17 cellular contexts compared by ENCODE assay signal in the genomic region with DNA sequence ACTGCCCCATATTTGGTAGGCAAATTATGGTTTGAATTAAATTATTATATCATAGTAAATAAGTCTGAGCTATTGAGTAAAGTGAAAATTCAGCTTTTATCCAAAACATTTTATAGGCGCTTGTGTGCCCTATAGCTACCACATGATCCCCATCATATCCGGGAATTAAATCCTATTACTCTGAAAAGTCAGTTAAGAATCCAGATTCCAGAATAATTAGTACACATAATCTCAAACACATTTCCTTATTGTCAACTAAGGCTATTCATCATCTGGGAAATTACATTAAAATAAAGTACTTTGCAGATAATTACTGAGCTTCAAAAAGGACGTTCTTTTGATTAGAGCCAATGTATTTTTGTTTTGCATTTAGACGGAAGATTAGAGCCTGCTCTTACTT.
DNase-seq lines count a peak whose midpoint lies in the region; TF ChIP-seq lines count a peak whose summit lies in the region.
"Had no signal": no experiment of that assay in that cellular context is flagged by ENCODE, and none has a peak within 500 bp of the region (broad histone marks: within the 10 kb centered on the region; RNA-seq: fewer than 3 reads in every experiment).

No MANE protein-coding gene starts in this region.

- H3K4me2 ChIP-seq in SK-N-SH = no peak overlapping the region
- H3K4me2 ChIP-seq: BLaER1 treated with 17β-estradiol and CSF1 and Interleukin-3, amounts not matched to agents 10 nM and 100 nM had no signal

- no peaks in the 10 kb centered on the region for H4K20me1 ChIP-seq in SK-N-SH (ENCODE audit: insufficient read depth)
- H4K20me1 ChIP-seq: BLaER1 treated with 17β-estradiol and CSF1 and Interleukin-3, amounts not matched to agents 10 nM and 100 nM had no signal

- intact Hi-C loops in A673 (cut with micrococcal nuclease; ENCODE audit: unreplicated experiment) = loop anchor here (2.0 to 10.0 kb wide), 2 partner anchors 23 to 229 kb away; no protein-coding TSS in a partner anchor

- TF ChIP-seq RAD21 in SK-N-SH (IDR thresholded peaks at IDR 0.05; ENCODE audit: low read length) = no peak

- no peak overlapping the region for H3K9ac ChIP-seq in SK-N-SH
- H3K9ac ChIP-seq: BLaER1 treated with 17β-estradiol and CSF1 and Interleukin-3, amounts not matched to agents 10 nM and 100 nM had no signal

- H3K9me3 ChIP-seq in A673 (ENCODE audit: low read depth, low read length, poor library complexity, severe bottlenecking) = no peaks in the 10 kb centered on the region
- H3K9me3 ChIP-seq in SK-N-SH = no peaks in the 10 kb centered on the region
- H3K9me3 ChIP-seq: BLaER1 treated with 17β-estradiol and CSF1 and Interleukin-3, amounts not matched to agents 10 nM and 100 nM had no signal

- 57% methylated on average over 4 of the region's 4 CpGs for WGBS in SK-N-SH (ENCODE audit: low lambda C conversion rate)

- CTCF ChIA-PET in A673 (lab: Charles Lee) (interaction anchor here (0.5 to 0.8 kb wide), 2 partner anchors 20 to 46 kb away, joined by 3 to 11 read pairs; no protein-coding TSS in a partner anchor), SK-N-SH (lab: Yijun Ruan, JAX) (interaction anchor here (1.0 to 1.1 kb wide), 2 partner anchors 44 to 350 kb away, joined by 3 to 4 read pairs; no protein-coding TSS in a partner anchor)

- H2AFZ ChIP-seq in SK-N-SH (ENCODE audit: low read depth) = 0 out of 2 replicates have a peak overlapping the region, but pooled peaks have one; percentile 29

- H3K4me1 ChIP-seq in A673 (ENCODE audit: insufficient read depth, low read length, poor library complexity, severe bottlenecking) (peaks cover 25% of the 10 kb centered on the region), SK-N-SH (ENCODE audit: control insufficient read depth in 1 of 2, insufficient read depth in 2 of 2, low read depth in 1 of 2, low read length in 1 of 2) (peaks cover 3 to 11% of the 10 kb centered on the region in 2 experiments; a peak in 3 of 4 replicates)
- H3K4me1 ChIP-seq: BLaER1 treated with 17β-estradiol and CSF1 and Interleukin-3, amounts not matched to agents 10 nM and 100 nM had no signal

- no peaks in the 10 kb centered on the region for H3K27me3 ChIP-seq in A673 (replicated peaks; ENCODE audit: insufficient read depth, low read depth, low read length, poor library complexity)
- no peaks in the 10 kb centered on the region for H3K27me3 ChIP-seq in SK-N-SH (ENCODE audit: insufficient read depth)
- H3K27me3 ChIP-seq: BLaER1 treated with 17β-estradiol and CSF1 and Interleukin-3, amounts not matched to agents 10 nM and 100 nM had no signal

- H3F3A ChIP-seq in SK-N-SH (replicated peaks; ENCODE audit: insufficient read depth) = peaks cover 10% of the 10 kb centered on the region

- peak in 1 of 2 experiments; percentile 44; a peak in 1 of 4 replicates for TF ChIP-seq EP300 in SK-N-SH (IDR thresholded peaks at IDR 0.05; ENCODE audit: borderline replicate concordance in 1 of 2, low read depth in 1 of 2, low read length in 1 of 2)

- DNase-seq in A673 (ENCODE audit: low spot score) = peak; percentile 85
- peak; percentile 6 for DNase-seq in NCI-H69 (lab: John Stamatoyannopoulos, UW)
- DNase-seq in SK-N-SH = peak; percentile 45
- DNase-seq in retinal pigment epithelial cell (ENCODE audit: low read depth) = peak; percentile 43
- DNase-seq in HUDEP-2 (lab: John Stamatoyannopoulos, UW; ENCODE audit: unreplicated experiment in 76 of 76) = no peak
- no peak for DNase-seq in HuH-7.5 (ENCODE audit: low spot score)
- DNase-seq in COLO668 (lab: John Stamatoyannopoulos, UW; ENCODE audit: unreplicated experiment) = no peak
- DNase-seq: 8988T; CD8-positive, alpha-beta T cell; COR-L47; DMS 273 treated with DMSO at 0.1 percent for 48 hours; DMS53; DND-41; EL; H9 had no signal

- TF ChIP-seq CTCF in A673 (conservative IDR thresholded peaks at IDR 0.05; ENCODE audit: low read depth, low read length) (no peak), SK-N-SH (IDR thresholded peaks at IDR 0.05) (no peak), retinal pigment epithelial cell (conservative IDR thresholded peaks at IDR 0.05; ENCODE audit: low read depth, low read length) (no peak)

- POLR2A ChIA-PET in A673 (lab: Charles Lee; ENCODE audit: low non-redundant PET) (no interaction called here), SK-N-SH (lab: Yijun Ruan, JAX) (no interaction called here)

- no peaks in the 10 kb centered on the region for H3K79me2 ChIP-seq in SK-N-SH (ENCODE audit: insufficient read depth)

- no peaks in the 10 kb centered on the region for H3K9me2 ChIP-seq in SK-N-SH

- H3K36me3 ChIP-seq in A673 (ENCODE audit: insufficient read depth, low read length, poor library complexity, severe bottlenecking) = no peaks in the 10 kb centered on the region
- H3K36me3 ChIP-seq in SK-N-SH (replicated peaks in 1 of 2; ENCODE audit: control insufficient read depth in 1 of 2, insufficient read depth in 2 of 2, low read length in 1 of 2) = no peaks in the 10 kb centered on the region
- H3K36me3 ChIP-seq: BLaER1 treated with 17β-estradiol and CSF1 and Interleukin-3, amounts not matched to agents 10 nM and 100 nM had no signal

- H3K4me3 ChIP-seq in A673 (ENCODE audit: low read depth, low read length, poor library complexity, severe bottlenecking) (no peak overlapping the region), SK-N-SH (ENCODE audit: low read depth in 2 of 2, low read length in 1 of 2) (no peak overlapping the region), retinal pigment epithelial cell (ENCODE audit: low read length) (no peak overlapping the region)
- H3K4me3 ChIP-seq: BLaER1 treated with 17β-estradiol and CSF1 and Interleukin-3, amounts not matched to agents 10 nM and 100 nM; GM12878 had no signal

- no TSS peak for BruUV-seq in A673 (replicated peaks; lab: Mats Ljungman, UMichigan)

- H3K27ac ChIP-seq in A673 (ENCODE audit: low read depth, low read length, poor library complexity, severe bottlenecking) (peak overlapping the region; percentile 46), SK-N-SH (ENCODE audit: low read depth in 2 of 2, low read length in 1 of 2) (no peak overlapping the region)
- H3K27ac ChIP-seq: BLaER1 treated with 17β-estradiol and CSF1 and Interleukin-3, amounts not matched to agents 10 nM and 100 nM had no signal

TF ChIP-seq in SK-N-SH, 30 proteins besides CTCF, POLR2A, EP300 and RAD21:
- no peak for TF ChIP-seq RXRA (IDR thresholded peaks at IDR 0.05; ENCODE audit: borderline replicate concordance, low read depth)
- TF ChIP-seq RCOR1 (IDR thresholded peaks at IDR 0.05; ENCODE audit: low read length) = 0 out of 2 replicates have a peak, but pooled peaks have one; percentile 34
- TF ChIP-seq, protein P1, sequence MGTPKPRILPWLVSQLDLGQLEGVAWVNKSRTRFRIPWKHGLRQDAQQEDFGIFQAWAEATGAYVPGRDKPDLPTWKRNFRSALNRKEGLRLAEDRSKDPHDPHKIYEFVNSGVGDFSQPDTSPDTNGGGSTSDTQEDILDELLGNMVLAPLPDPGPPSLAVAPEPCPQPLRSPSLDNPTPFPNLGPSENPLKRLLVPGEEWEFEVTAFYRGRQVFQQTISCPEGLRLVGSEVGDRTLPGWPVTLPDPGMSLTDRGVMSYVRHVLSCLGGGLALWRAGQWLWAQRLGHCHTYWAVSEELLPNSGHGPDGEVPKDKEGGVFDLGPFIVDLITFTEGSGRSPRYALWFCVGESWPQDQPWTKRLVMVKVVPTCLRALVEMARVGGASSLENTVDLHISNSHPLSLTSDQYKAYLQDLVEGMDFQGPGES (IDR thresholded peaks at IDR 0.05; ENCODE audit: low read depth, low read length) = no peak
TF ChIP-seq in SK-N-SH: peak in this region for 1.

Comparison
In these comparisons a context has a peak if more than half of its experiments do, and no peak if none do; other contexts are left out.
1. DNase-seq: peak in A673 (single experiment), NCI-H69 (single experiment), SK-N-SH (single experiment) and retinal pigment epithelial cell (single experiment); none in HUDEP-2 (0 of 76), HuH-7.5 (single experiment) and COLO668 (single experiment).